Comparison of ENCODE assay signal across 8 cellular contexts in the genomic region with DNA sequence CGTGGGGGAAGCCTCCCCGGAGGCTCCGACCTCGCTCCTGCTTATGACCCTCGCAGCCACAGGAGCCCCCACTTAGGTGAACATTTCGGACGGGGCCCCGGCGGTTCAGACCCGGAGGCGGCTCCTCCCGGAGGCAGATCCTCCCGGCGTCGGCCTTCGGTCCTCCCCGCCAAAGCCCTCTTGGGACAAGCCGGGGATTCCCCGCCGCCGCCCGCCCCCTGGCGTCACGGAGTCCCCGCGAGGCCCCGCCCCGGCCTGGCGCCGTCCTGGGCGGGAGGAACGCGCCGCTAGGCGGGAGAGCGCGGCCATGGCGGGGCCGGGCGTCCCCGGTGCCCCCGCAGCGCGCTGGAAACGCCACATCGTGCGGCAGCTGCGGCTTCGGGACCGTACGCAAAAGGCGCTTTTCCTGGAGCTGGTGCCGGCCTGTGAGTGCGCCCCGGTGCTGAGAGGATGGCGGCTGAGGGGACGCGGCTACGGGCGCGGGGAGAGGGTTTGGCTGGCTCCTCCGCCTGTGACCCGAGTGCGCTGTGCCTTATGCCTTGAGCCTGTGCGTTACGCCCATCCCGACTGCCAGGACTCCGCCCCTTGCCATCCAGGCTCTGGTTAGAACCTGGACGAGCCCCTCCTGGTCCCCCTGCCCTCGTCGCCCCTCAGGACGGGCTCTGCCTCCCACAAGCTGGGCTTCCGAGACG. TPM values are rescaled to one million over a fixed set of nuclear protein-coding genes. Genes with fewer than 3 reads are reported as not detected.
DNase-seq lines count a peak whose midpoint lies in the region; ATAC-seq and TF ChIP-seq lines count a peak whose summit lies in the region.

A gene with protein sequence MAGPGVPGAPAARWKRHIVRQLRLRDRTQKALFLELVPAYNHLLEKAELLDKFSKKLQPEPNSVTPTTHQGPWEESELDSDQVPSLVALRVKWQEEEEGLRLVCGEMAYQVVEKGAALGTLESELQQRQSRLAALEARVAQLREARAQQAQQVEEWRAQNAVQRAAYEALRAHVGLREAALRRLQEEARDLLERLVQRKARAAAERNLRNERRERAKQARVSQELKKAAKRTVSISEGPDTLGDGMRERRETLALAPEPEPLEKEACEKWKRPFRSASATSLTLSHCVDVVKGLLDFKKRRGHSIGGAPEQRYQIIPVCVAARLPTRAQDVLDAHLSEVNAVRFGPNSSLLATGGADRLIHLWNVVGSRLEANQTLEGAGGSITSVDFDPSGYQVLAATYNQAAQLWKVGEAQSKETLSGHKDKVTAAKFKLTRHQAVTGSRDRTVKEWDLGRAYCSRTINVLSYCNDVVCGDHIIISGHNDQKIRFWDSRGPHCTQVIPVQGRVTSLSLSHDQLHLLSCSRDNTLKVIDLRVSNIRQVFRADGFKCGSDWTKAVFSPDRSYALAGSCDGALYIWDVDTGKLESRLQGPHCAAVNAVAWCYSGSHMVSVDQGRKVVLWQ (plus strand): TSS at position 273 of the 692 bp plus-strand sequence. CDS start 35 bp downstream, at position 308.

- 0 to 1% (median 0%) methylated on average over 19 to 74 of the region's 74 CpGs for WGBS in heart left ventricle, 4 donors
- 0 to 1% methylated on average over 18 to 23 of the region's 74 CpGs for WGBS in upper lobe of left lung, 2 donors

- peak in 1 of 2 donors; percentile 81 for TF ChIP-seq POLR2A in heart left ventricle (IDR thresholded peaks at IDR 0.05)
- peak in 3 of 4 donors; percentile 74 to 96 (median 86) for TF ChIP-seq POLR2A in upper lobe of left lung (IDR thresholded peaks at IDR 0.05)

- peaks cover 41% of the 10 kb centered on the region for H3K4me1 Mint-ChIP-seq in activated naive CD8-positive, alpha-beta T cell treated with anti-CD3 and anti-CD28 coated beads, Interleukin-2, amount 50 U/mL, for 24 hours

- ATAC-seq in activated naive CD8-positive, alpha-beta T cell treated with anti-CD3 and anti-CD28 coated beads, Interleukin-2, amount 50 U/mL, for 24 hours, result peak; percentile 63
- ATAC-seq in heart left ventricle, result peak; percentile 80 to 94 (median 92)
- peak; percentile 94 to 97 for ATAC-seq in upper lobe of left lung (ENCODE audit: low FRiP score in 2 of 2)

- POLR2A ChIA-PET in HEK293T (lab: Yijun Ruan, JAX), result interaction anchor here (0.9 to 1.9 kb wide), 6 partner anchors 16 to 89 kb away, joined by 3 to 17 read pairs (median 4); a partner anchor contains a TSS

- DNase-seq in GM10266 (ENCODE audit: extremely low spot score) (peak; percentile 96), HEK293T (ENCODE audit: extremely low spot score) (peak; percentile 87), NAMALWA (ENCODE audit: low spot score) (peak; percentile 89), T follicular helper cell (ENCODE audit: low read depth) (peak; percentile 84), heart left ventricle (peak; percentile 88 to 93 (median 90)), posterior vena cava (ENCODE audit: low spot score) (peak; percentile 96), upper lobe of left lung (peak; percentile 87 to 99)
- peak; percentile 93 for DNase-seq in activated naive CD8-positive, alpha-beta T cell treated with anti-CD3 and anti-CD28 coated beads, Interleukin-2, amount 50 U/mL, for 24 hours

- peak within 1 kb of the TSS; percentile 67 to 99 (median 78) for H3K4me3 ChIP-seq in heart left ventricle
- H3K4me3 ChIP-seq in upper lobe of left lung, result peak within 1 kb of the TSS; percentile 74 to 88 (median 82)

- CTCF ChIA-PET in HEK293T (lab: Yijun Ruan, JAX), result interaction anchor here (1.6 kb wide), 1 partner anchor 17 kb away, joined by 6 read pairs; no protein-coding TSS in a partner anchor

- peaks cover 0 to 40% (median 18%) of the 10 kb centered on the region in 9 donors for H3K36me3 ChIP-seq in heart left ventricle
- peaks cover 3 to 25% (median 16%) of the 10 kb centered on the region in 4 donors for H3K36me3 ChIP-seq in upper lobe of left lung

- TF ChIP-seq CTCF in GM10266 (IDR thresholded peaks at IDR 0.05; ENCODE audit: control insufficient read depth, insufficient read depth, low read depth, missing control alignments) (peak; percentile 25), heart left ventricle (IDR thresholded peaks at IDR 0.05) (peak in 10 of 12 donors; percentile 17 to 60 (median 36)), upper lobe of left lung (IDR thresholded peaks at IDR 0.05) (peak; percentile 27 to 83 (median 68))

- H3K4me3 Mint-ChIP-seq in activated naive CD8-positive, alpha-beta T cell treated with anti-CD3 and anti-CD28 coated beads, Interleukin-2, amount 50 U/mL, for 24 hours, result peak within 1 kb of the TSS; percentile 93

- H3K27me3 Mint-ChIP-seq in activated naive CD8-positive, alpha-beta T cell treated with anti-CD3 and anti-CD28 coated beads, Interleukin-2, amount 50 U/mL, for 24 hours, result no peaks in the 10 kb centered on the region

- H3K27me3 ChIP-seq in heart left ventricle (no peaks in the 10 kb centered on the region), upper lobe of left lung (no peaks in the 10 kb centered on the region)

- no peaks in the 10 kb centered on the region for H3K9me3 Mint-ChIP-seq in activated naive CD8-positive, alpha-beta T cell treated with anti-CD3 and anti-CD28 coated beads, Interleukin-2, amount 50 U/mL, for 24 hours

- H3K9me3 ChIP-seq in heart left ventricle (no peaks in the 10 kb centered on the region), upper lobe of left lung (no peaks in the 10 kb centered on the region)

- H3K36me3 Mint-ChIP-seq in activated naive CD8-positive, alpha-beta T cell treated with anti-CD3 and anti-CD28 coated beads, Interleukin-2, amount 50 U/mL, for 24 hours (ENCODE audit: low read depth), result peaks cover 35% of the 10 kb centered on the region

- peak within 1 kb of the TSS; percentile 95 for H3K27ac Mint-ChIP-seq in activated naive CD8-positive, alpha-beta T cell treated with anti-CD3 and anti-CD28 coated beads, Interleukin-2, amount 50 U/mL, for 24 hours

- H3K27ac ChIP-seq in heart left ventricle (peak within 1 kb of the TSS; percentile 90 to 100 (median 96)), upper lobe of left lung (peak within 1 kb of the TSS; percentile 96 to 98 (median 97))

- intact Hi-C loops in heart left ventricle (cut with DNase I) (loop anchor here in 2 of 10 donors (2.0 to 5.0 kb wide), 2 partner anchors 89 to 92 kb away; no protein-coding TSS in a partner anchor), posterior vena cava (cut with DNase I) (no loop called here)

- TF ChIP-seq EP300 in upper lobe of left lung (IDR thresholded peaks at IDR 0.05), result peak in 1 of 4 donors; percentile 3

- H3K4me1 ChIP-seq in heart left ventricle (peaks cover 0 to 61% (median 33%) of the 10 kb centered on the region in 12 donors), upper lobe of left lung (peaks cover 30 to 61% (median 49%) of the 10 kb centered on the region in 4 donors)

TF ChIP-seq in HEK293T, 16 proteins besides CTCF, POLR2A, EP300 and RAD21:
- peak; percentile 24 for TF ChIP-seq FOXM1 (IDR thresholded peaks at IDR 0.05; ENCODE audit: borderline replicate concordance)
- no peak for TF ChIP-seq CTBP1 (IDR thresholded peaks at IDR 0.05; ENCODE audit: borderline replicate concordance)

RNA-seq across cellular contexts. Expression of the gene that starts here (rescaled TPM):
- total RNA-seq in heart left ventricle (10 to 100 TPM in 7 of 9 donors, 1 to 10 TPM in 2; 6.0 to 28.9 (median 13.2) TPM), posterior vena cava (10 to 100 TPM; 13.5 to 17.6 TPM), upper lobe of left lung (100 to 1,000 TPM in 3 of 6 donors, 10 to 100 TPM in 3; 39.5 to 354 (median 86.4) TPM)
- 10 to 100 TPM in 1 of 2 donors, 1 to 10 TPM in 1; 8.3 to 24.2 TPM for polyA plus RNA-seq in heart left ventricle

Comparison
In these comparisons a context has a peak if more than half of its experiments do, and no peak if none do; other contexts are left out.
1. Peak in every context shown above with its lines: DNase-seq, ATAC-seq, H3K4me3 ChIP-seq and H3K27ac ChIP-seq.